ENCODE assay signal across 12 cellular contexts in genomic region chr5:67287795-67288194, GRCh38.
DNase-seq lines count a peak whose midpoint lies in the region; ATAC-seq and TF ChIP-seq lines count a peak whose summit lies in the region.
"Had no signal": no experiment of that assay in that cellular context is flagged by ENCODE, and none has a peak within 500 bp of the region (broad histone marks: within the 10 kb centered on the region; RNA-seq: fewer than 3 reads in every experiment).

No MANE protein-coding gene starts in this region.

- H3K9ac ChIP-seq in adipocyte (ENCODE audit: low read length) (no peak overlapping the region), smooth muscle cell (ENCODE audit: low read depth) (no peak overlapping the region)

- H3K27ac ChIP-seq in foreskin keratinocyte = no peak overlapping the region
- H3K27ac ChIP-seq in smooth muscle cell (ENCODE audit: low read depth) = no peak overlapping the region
- H3K27ac ChIP-seq in gastrocnemius medialis = no peak overlapping the region
- H3K27ac ChIP-seq: RWPE1 had no signal

- in situ Hi-C loops in gastrocnemius medialis (cut with MboI; ENCODE audit: low sequenced_read_pairs in 4 of 4) = no loop called here

- peak; percentile 33 for ATAC-seq in foreskin keratinocyte
- ATAC-seq in gastrocnemius medialis = no peak
- ATAC-seq in GM18511 (IDR thresholded peaks at IDR 0.05; ENCODE audit: unreplicated experiment) = no peak
- ATAC-seq: stimulated activated naive CD8-positive, alpha-beta T cell treated with anti-CD3 and anti-CD28 coated beads, Interleukin-15, amount 100 ng/mL, for 72 hours had no signal

- H3K4me3 ChIP-seq in adipocyte (ENCODE audit: low read length) (no peak overlapping the region), smooth muscle cell (no peak overlapping the region), gastrocnemius medialis (no peak overlapping the region)

- intact Hi-C loops in gastrocnemius medialis (cut with DNase I; ENCODE audit: low total_unique reads) = no loop called here

- H3K4me1 ChIP-seq in adipocyte (ENCODE audit: control insufficient read depth, insufficient read depth, low read length) (peaks cover 39% of the 10 kb centered on the region), foreskin keratinocyte (no peaks in the 10 kb centered on the region), smooth muscle cell (ENCODE audit: low read depth) (peaks cover 7% of the 10 kb centered on the region), gastrocnemius medialis (no peaks in the 10 kb centered on the region)

- H3K36me3 ChIP-seq in adipocyte (ENCODE audit: control insufficient read depth, insufficient read depth, low read length, severe bottlenecking) (no peaks in the 10 kb centered on the region), smooth muscle cell (ENCODE audit: low read depth) (no peaks in the 10 kb centered on the region), gastrocnemius medialis (no peaks in the 10 kb centered on the region)

- no peak for TF ChIP-seq POLR2A in gastrocnemius medialis (IDR thresholded peaks at IDR 0.05)

- DNase-seq in HCEC 1CT = peak; percentile 71
- DNase-seq in adipocyte (ENCODE audit: low read depth) = peak; percentile 72
- DNase-seq in foreskin keratinocyte = no peak
- no peak for DNase-seq in smooth muscle cell (lab: John Stamatoyannopoulos, UW; ENCODE audit: unreplicated experiment)
- no peak for DNase-seq in stimulated activated CD4-positive, alpha-beta T cell treated with anti-CD3 and anti-CD28 coated beads, Interleukin-4, amount 100 ng/mL, for 1 hour
- no peak for DNase-seq in gastrocnemius medialis
- DNase-seq: DMS 273 treated with DMSO at 0.1 percent for 48 hours; NCI-H2081; nephron progenitor cell; stimulated activated naive CD8-positive, alpha-beta T cell treated with anti-CD3 and anti-CD28 coated beads, Interleukin-15, amount 100 ng/mL, for 72 hours had no signal

- H3K27me3 ChIP-seq in adipocyte (replicated peaks; ENCODE audit: control insufficient read depth, insufficient read depth, low read length) = no peaks in the 10 kb centered on the region
- H3K27me3 ChIP-seq in foreskin keratinocyte = no peaks in the 10 kb centered on the region
- H3K27me3 ChIP-seq in smooth muscle cell (ENCODE audit: low read depth) = no peaks in the 10 kb centered on the region
- H3K27me3 ChIP-seq in gastrocnemius medialis = no peaks in the 10 kb centered on the region

- H2AFZ ChIP-seq in smooth muscle cell (ENCODE audit: low read depth) = no peak overlapping the region

- 0% methylated on average over 1 of the region's 1 CpG for WGBS in smooth muscle cell (ENCODE audit: low lambda C conversion rate)

- no peaks in the 10 kb centered on the region for H3K79me2 ChIP-seq in smooth muscle cell (ENCODE audit: low read depth)

- H3K4me2 ChIP-seq in smooth muscle cell = peak overlapping the region; percentile 38

- TF ChIP-seq CTCF in foreskin keratinocyte (conservative IDR thresholded peaks at IDR 0.05) = no peak
- no peak for TF ChIP-seq CTCF in smooth muscle cell (IDR thresholded peaks at IDR 0.05; ENCODE audit: borderline replicate concordance, insufficient read depth, poor library complexity, severe bottlenecking)
- no peak for TF ChIP-seq CTCF in gastrocnemius medialis (IDR thresholded peaks at IDR 0.05 in 4 of 5, conservative IDR thresholded peaks at IDR 0.05 in 1 of 5)

- H3K9me3 ChIP-seq in adipocyte (ENCODE audit: control insufficient read depth, low read length) = no peaks in the 10 kb centered on the region
- no peaks in the 10 kb centered on the region for H3K9me3 ChIP-seq in smooth muscle cell (replicated peaks; ENCODE audit: low read depth)
- no peaks in the 10 kb centered on the region for H3K9me3 ChIP-seq in gastrocnemius medialis

- H4K20me1 ChIP-seq in smooth muscle cell (ENCODE audit: low read depth) = no peaks in the 10 kb centered on the region

- peaks cover 6% of the 10 kb centered on the region for H3F3A ChIP-seq in smooth muscle cell (ENCODE audit: low read depth)

Comparison
In these comparisons a context has a peak if more than half of its experiments do, and no peak if none do; other contexts are left out.
1. DNase-seq: peak in HCEC 1CT (single experiment) and adipocyte (single experiment); none in foreskin keratinocyte (0 of 2), smooth muscle cell (single experiment), stimulated activated CD4-positive, alpha-beta T cell treated with anti-CD3 and anti-CD28 coated beads, Interleukin-4, amount 100 ng/mL, for 1 hour (single experiment) and gastrocnemius medialis (0 of 2).